In genomic region chr3:194139085-194139976, GRCh38 we compare ENCODE assay signal across 8 cellular contexts. TPM values are rescaled to one million over a fixed set of nuclear protein-coding genes. Genes with fewer than 3 reads are reported as not detected.
DNase-seq lines count a peak whose midpoint lies in the region; ATAC-seq and TF ChIP-seq lines count a peak whose summit lies in the region.

No MANE protein-coding gene starts in this region.

- intact Hi-C loops in esophagus squamous epithelium (cut with DNase I): loop anchor here (5.0 to 10.0 kb wide), 2 partner anchors 178 to 355 kb away; no protein-coding TSS in a partner anchor

- H3K36me3 ChIP-seq in esophagus squamous epithelium (peaks cover 0 to 8% (median 0%) of the 10 kb centered on the region in 3 donors), neuron (ENCODE audit: insufficient read depth, low read length) (peaks cover 4% of the 10 kb centered on the region)

- peak; percentile 51 for DNase-seq in NCI-H2107 treated with DMSO at 0.1 percent for 48 hours (lab: John Stamatoyannopoulos, UW; ENCODE audit: unreplicated experiment)
- no peak for DNase-seq in NCI-H2107 (lab: John Stamatoyannopoulos, UW)
- peak; percentile 57 for DNase-seq in RPMI8226
- no peak for DNase-seq in esophagus squamous epithelium (lab: John Stamatoyannopoulos, UW)
- DNase-seq in NCI-H1048 (lab: John Stamatoyannopoulos, UW): no peak
- no peak for DNase-seq in DMS114 treated with DMSO at 0.1 percent for 48 hours (lab: John Stamatoyannopoulos, UW; ENCODE audit: unreplicated experiment)

- H3K27me3 ChIP-seq in esophagus squamous epithelium: no peaks in the 10 kb centered on the region
- H3K27me3 ChIP-seq in neuron (ENCODE audit: insufficient read depth, low read length): no peaks in the 10 kb centered on the region

- no peak for TF ChIP-seq POLR2A in esophagus squamous epithelium (IDR thresholded peaks at IDR 0.05)

- H3K4me1 ChIP-seq in esophagus squamous epithelium (peaks cover 36 to 94% (median 45%) of the 10 kb centered on the region in 3 donors), neuron (ENCODE audit: insufficient read depth, low read length) (peaks cover 51% of the 10 kb centered on the region)

- ATAC-seq in GM18868 (IDR thresholded peaks at IDR 0.05; ENCODE audit: unreplicated experiment): no peak

- H3K4me3 ChIP-seq in esophagus squamous epithelium (peak overlapping the region in 3 of 4 donors; percentile 69 to 88 (median 71)), neuron (ENCODE audit: low read length) (peak overlapping the region; percentile 88)

- peak overlapping the region; percentile 96 to 98 (median 97) for H3K27ac ChIP-seq in esophagus squamous epithelium

- WGBS in esophagus squamous epithelium, 2 donors: 3 to 23% methylated on average over 5 to 17 of the region's 25 CpGs

- no peak overlapping the region for H2AFZ ChIP-seq in neuron (ENCODE audit: low read depth, low read length)

- H3K9me3 ChIP-seq in esophagus squamous epithelium (no peaks in the 10 kb centered on the region), neuron (ENCODE audit: low read length) (no peaks in the 10 kb centered on the region)

- no peak for TF ChIP-seq CTCF in esophagus squamous epithelium (IDR thresholded peaks at IDR 0.05)

RNA-seq across cellular contexts. Expression of gene HES1, which starts 3.4 kb away (rescaled TPM):
- total RNA-seq in esophagus squamous epithelium: 10 to 100 TPM; 38.6 to 92.1 (median 75.4) TPM

Comparison
In these comparisons a context has a peak if more than half of its experiments do, and no peak if none do; other contexts are left out.
1. DNase-seq: peak in NCI-H2107 treated with DMSO at 0.1 percent for 48 hours (single experiment) and RPMI8226 (single experiment); none in NCI-H2107 (single experiment), esophagus squamous epithelium (single experiment), NCI-H1048 (single experiment) and DMS114 treated with DMSO at 0.1 percent for 48 hours (single experiment).